In the genomic region with DNA sequence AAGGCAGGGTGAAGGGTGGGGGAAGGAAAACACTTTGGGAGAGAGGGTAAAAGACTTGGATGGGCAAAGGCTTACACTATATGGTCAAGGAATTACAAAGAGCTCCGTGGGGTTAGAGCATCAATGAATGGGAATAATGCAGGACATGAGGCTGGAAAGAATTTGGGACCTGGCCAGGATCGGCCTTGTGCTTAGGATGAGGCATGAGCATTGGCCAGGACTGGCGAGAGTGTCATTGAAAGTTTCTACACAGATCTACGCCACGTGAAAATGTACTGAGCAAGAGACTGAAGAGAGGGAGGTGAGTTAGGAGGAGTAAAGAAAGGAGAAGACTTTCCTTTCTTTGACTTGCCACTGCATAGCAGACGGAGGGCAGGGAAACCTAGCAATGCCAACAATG, we compare ENCODE assay signal across 10 cellular contexts.
"Had no signal": no experiment of that assay in that cellular context is flagged by ENCODE, and none has a peak within 500 bp of the region (broad histone marks: within the 10 kb centered on the region; RNA-seq: fewer than 3 reads in every experiment).

No MANE protein-coding gene starts in this region.

- H3K27ac Mint-ChIP-seq: HFFc6 had no signal

- ATAC-seq: HCT116, HepG2, K562 had no signal

- DNase-seq: GOT3, H7, HFFc6, Kasumi-1, KG1 had no signal

- H3K4me3 ChIP-seq: HAP-1, K562 had no signal

- H3K9me3 Mint-ChIP-seq: HFFc6 had no signal

- H3K4me3 Mint-ChIP-seq: HFFc6 had no signal

- H3K4me1 ChIP-seq: HAP-1 had no signal

- H3K9me3 ChIP-seq: HAP-1 had no signal

- H3K27ac ChIP-seq: HL-60 had no signal

- H3K36me3 ChIP-seq: HAP-1 had no signal
